In genomic region chr5:151085517-151086031, GRCh38 we compare ENCODE assay signal across 8 cellular contexts. TPM values are rescaled to one million over a fixed set of nuclear protein-coding genes. Genes with fewer than 3 reads are reported as not detected.
DNase-seq lines count a peak whose midpoint lies in the region; ATAC-seq and TF ChIP-seq lines count a peak whose summit lies in the region.

No MANE protein-coding gene starts in this region.

- DNase-seq in activated naive CD8-positive, alpha-beta T cell treated with anti-CD3 and anti-CD28 coated beads, Interleukin-2, amount 50 U/mL, for 24 hours: peak; percentile 38
- DNase-seq in uterus: peak; percentile 71 to 81
- DNase-seq in SIG-M5 treated with dmso at 0.1 percent for 504 hours (lab: John Stamatoyannopoulos, UW; ENCODE audit: unreplicated experiment): no peak
- DNase-seq in NCI-H1092 (lab: John Stamatoyannopoulos, UW): no peak
- DNase-seq in NCI-H187 (lab: John Stamatoyannopoulos, UW): no peak

- no peak for TF ChIP-seq CTCF in liver (IDR thresholded peaks at IDR 0.05; ENCODE audit: low read depth, low read length, missing input control)
- no peak for TF ChIP-seq CTCF in uterus (IDR thresholded peaks at IDR 0.05)

- H3K27me3 ChIP-seq in ACC112 (ENCODE audit: insufficient read depth, low read length) (no peaks in the 10 kb centered on the region), liver (ENCODE audit: control insufficient read depth in 4 of 4, insufficient read depth in 4 of 4, low read length in 3 of 4) (no peaks in the 10 kb centered on the region), uterus (no peaks in the 10 kb centered on the region)

- peaks cover 3% of the 10 kb centered on the region for H3K27me3 Mint-ChIP-seq in activated naive CD8-positive, alpha-beta T cell treated with anti-CD3 and anti-CD28 coated beads, Interleukin-2, amount 50 U/mL, for 24 hours

- H3K36me3 ChIP-seq in ACC112 (ENCODE audit: insufficient read depth, low read length) (no peaks in the 10 kb centered on the region), liver (ENCODE audit: control insufficient read depth in 4 of 4, insufficient read depth in 3 of 4, low read depth in 1 of 4, low read length in 3 of 4) (no peaks in the 10 kb centered on the region), uterus (no peaks in the 10 kb centered on the region)

- H3K27ac Mint-ChIP-seq in activated naive CD8-positive, alpha-beta T cell treated with anti-CD3 and anti-CD28 coated beads, Interleukin-2, amount 50 U/mL, for 24 hours: peak overlapping the region; percentile 69

- no peak overlapping the region for H2AFZ ChIP-seq in ACC112 (ENCODE audit: low read length, unreplicated experiment)

- H3K4me3 Mint-ChIP-seq in activated naive CD8-positive, alpha-beta T cell treated with anti-CD3 and anti-CD28 coated beads, Interleukin-2, amount 50 U/mL, for 24 hours: peak overlapping the region; percentile 84

- intact Hi-C loops in uterus (cut with DNase I; ENCODE audit: low total_unique reads): no loop called here

- H3K36me3 Mint-ChIP-seq in activated naive CD8-positive, alpha-beta T cell treated with anti-CD3 and anti-CD28 coated beads, Interleukin-2, amount 50 U/mL, for 24 hours (ENCODE audit: low read depth): no peaks in the 10 kb centered on the region

- H3K9ac ChIP-seq in liver (ENCODE audit: low read depth in 1 of 2, low read length in 2 of 2): peak overlapping the region in 1 of 2 donors; percentile 21

- H3K4me1 ChIP-seq in ACC112 (ENCODE audit: control insufficient read depth, insufficient read depth, low read length, unreplicated experiment) (peaks cover 36% of the 10 kb centered on the region), liver (ENCODE audit: control insufficient read depth in 4 of 4, insufficient read depth in 4 of 4, low read length in 3 of 4) (peaks cover 6 to 20% (median 15%) of the 10 kb centered on the region in 4 donors), uterus (no peaks in the 10 kb centered on the region)

- H3K9me3 ChIP-seq in liver (ENCODE audit: control insufficient read depth in 4 of 4, low read length in 3 of 4): no peaks in the 10 kb centered on the region
- no peaks in the 10 kb centered on the region for H3K9me3 ChIP-seq in uterus

- H3K4me1 Mint-ChIP-seq in activated naive CD8-positive, alpha-beta T cell treated with anti-CD3 and anti-CD28 coated beads, Interleukin-2, amount 50 U/mL, for 24 hours: peaks cover 62% of the 10 kb centered on the region

- H3K4me3 ChIP-seq in ACC112 (ENCODE audit: low read depth, low read length) (no peak overlapping the region), liver (ENCODE audit: low read depth in 1 of 3, low read length in 3 of 3) (no peak overlapping the region), uterus (no peak overlapping the region)

- H3K27ac ChIP-seq in ACC112 (ENCODE audit: low read depth, low read length) (peak overlapping the region; percentile 63; the same call in 1 of the 2 replicates), liver (ENCODE audit: low read depth in 1 of 2, low read length in 2 of 2) (peak overlapping the region; percentile 78 to 86), uterus (peak overlapping the region; percentile 73 to 74)

- no peak for TF ChIP-seq POLR2A in uterus (IDR thresholded peaks at IDR 0.05)

- peaks cover 3% of the 10 kb centered on the region for H3K79me2 ChIP-seq in ACC112 (ENCODE audit: control insufficient read depth, insufficient read depth, low read length, unreplicated experiment)

- WGBS in liver: 11% methylated on average over 9 of the region's 9 CpGs

- H3K9me3 Mint-ChIP-seq in activated naive CD8-positive, alpha-beta T cell treated with anti-CD3 and anti-CD28 coated beads, Interleukin-2, amount 50 U/mL, for 24 hours: no peaks in the 10 kb centered on the region

- peak; percentile 9 for ATAC-seq in HG03442 (IDR thresholded peaks at IDR 0.05; ENCODE audit: unreplicated experiment)
- ATAC-seq in activated naive CD8-positive, alpha-beta T cell treated with anti-CD3 and anti-CD28 coated beads, Interleukin-2, amount 50 U/mL, for 24 hours: no peak

- TF ChIP-seq RAD21 in liver (IDR thresholded peaks at IDR 0.05): peak in 1 of 2 donors; percentile 40

TF ChIP-seq in liver, 16 proteins besides CTCF, POLR2A, EP300 and RAD21:
- peak; percentile 63 to 69 for TF ChIP-seq HNF4A (conservative IDR thresholded peaks at IDR 0.05)
- peak; percentile 46 for TF ChIP-seq REST (IDR thresholded peaks at IDR 0.05)
- peak; percentile 19 for TF ChIP-seq HNF4G (IDR thresholded peaks at IDR 0.05)
- no peak for TF ChIP-seq JUND (IDR thresholded peaks at IDR 0.05)
- peak; percentile 58 to 77 for TF ChIP-seq RXRA (IDR thresholded peaks at IDR 0.05)
- no peak for TF ChIP-seq FOXA1 (IDR thresholded peaks at IDR 0.05)
- TF ChIP-seq NR2F2 (IDR thresholded peaks at IDR 0.05): peak; percentile 84
- peak; percentile 81 for TF ChIP-seq SP1 (IDR thresholded peaks at IDR 0.05)

RNA-seq across cellular contexts. Expression of gene TNIP1, which starts 4.7 kb away (rescaled TPM):
- 100 to 1,000 TPM in 1 of 2 donors, 10 to 100 TPM in 1; 50.9 to 101 TPM for total RNA-seq in liver
- 10 to 100 TPM; 33.2 to 45.1 TPM for polyA plus RNA-seq in liver
- total RNA-seq in uterus: 10 to 100 TPM; 35.6 to 70.8 (median 50.7) TPM

Comparison
In these comparisons a context has a peak if more than half of its experiments do, and no peak if none do; other contexts are left out.
1. DNase-seq: peak in activated naive CD8-positive, alpha-beta T cell treated with anti-CD3 and anti-CD28 coated beads, Interleukin-2, amount 50 U/mL, for 24 hours (single experiment) and uterus (2 of 2); none in SIG-M5 treated with dmso at 0.1 percent for 504 hours (single experiment), NCI-H1092 (single experiment) and NCI-H187 (0 of 2).
2. Peak in every context shown above with its lines, with median percentiles within 50 percentile points of each other: H3K27ac ChIP-seq.